8 cellular contexts compared by ENCODE assay signal in the genomic region with DNA sequence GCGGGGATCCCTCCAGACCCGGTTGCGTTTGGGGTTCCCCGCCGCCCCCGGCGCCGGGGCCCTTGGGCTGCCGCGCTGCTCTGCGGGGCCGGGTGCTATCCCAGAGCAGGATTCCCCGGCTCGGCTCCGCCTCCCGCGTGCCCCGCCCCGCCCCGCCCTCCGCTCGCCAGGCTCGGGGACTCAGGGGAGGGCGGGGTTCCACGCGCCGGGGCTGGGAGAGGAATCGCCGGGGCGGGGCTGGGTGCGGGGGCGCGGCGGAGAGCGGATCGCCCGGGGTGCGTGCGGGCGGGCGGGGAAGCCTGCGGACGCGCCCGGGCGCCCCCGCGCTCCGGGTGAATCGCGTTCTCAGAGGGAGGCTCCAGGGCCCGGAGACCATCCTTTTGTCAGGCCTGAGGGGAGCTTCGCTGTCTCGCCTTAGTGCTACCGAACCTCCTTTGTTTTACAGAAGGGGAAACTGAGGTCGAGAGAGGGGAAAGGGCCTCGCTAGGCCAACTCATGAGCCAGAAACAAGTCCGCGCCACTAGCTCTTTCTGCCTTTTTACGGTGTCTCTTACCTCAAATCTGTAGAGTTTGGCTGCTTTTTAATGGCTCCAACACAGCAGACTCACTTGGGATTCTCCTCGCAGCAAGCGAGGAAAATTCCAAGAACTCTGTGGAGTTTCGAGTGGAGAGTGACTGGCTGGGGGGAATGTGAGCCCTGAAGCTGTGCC. TPM values are rescaled to one million over a fixed set of nuclear protein-coding genes. Genes with fewer than 3 reads are reported as not detected.
A peak's percentile ranks its signal among the peaks of the same experiment; 100 is the strongest.
DNase-seq lines count a peak whose midpoint lies in the region; ATAC-seq, FAIRE-seq and TF ChIP-seq lines count a peak whose summit lies in the region.

A gene (minus strand): TSS at position 82 of the 710 bp plus-strand sequence. CDS start 260 bp downstream, outside the sequence.

- peak within 1 kb of the TSS; percentile 44 for H3K4me3 ChIP-seq in Caco-2 (ENCODE audit: low read depth, low read length)
- H3K4me3 ChIP-seq in LNCaP clone FGC (ENCODE audit: low read depth, low read length), result peak within 1 kb of the TSS; percentile 40
- H3K4me3 ChIP-seq in bronchial epithelial cell (ENCODE audit: low read depth, low read length), result peak within 1 kb of the TSS; percentile 53
- H3K4me3 ChIP-seq in spleen, result peak within 1 kb of the TSS; percentile 28 to 78 (median 52)

- no peak within 1 kb of the TSS for H3K27ac ChIP-seq in spleen

- CTCF ChIA-PET in Caco-2 (lab: Charles Lee) (interaction anchor here (1.4 kb wide), 1 partner anchor 105 kb away, joined by 3 read pairs; no protein-coding TSS in a partner anchor), activated B cell treated with CpG ODN at 0.5 μM for 24 hours (lab: Charles Lee) (no interaction called here)

- peak within 1 kb of the TSS; percentile 74 for H3K4me3 Mint-ChIP-seq in Caco-2 (ENCODE audit: unreplicated experiment)
- H3K4me3 Mint-ChIP-seq in activated B cell treated with CpG ODN at 0.5 μM for 24 hours, result peak within 1 kb of the TSS; percentile 57

- ATAC-seq in GM21528 (IDR thresholded peaks at IDR 0.05; ENCODE audit: low FRiP score, unreplicated experiment), result peak; percentile 77
- ATAC-seq in activated B cell treated with CpG ODN at 0.5 μM for 24 hours (ENCODE audit: low read depth), result peak; percentile 90

- BruUV-seq in Caco-2 (replicated peaks; lab: Mats Ljungman, UMichigan), result no TSS peak

- 2 to 11% (median 5%) methylated on average over 15 to 63 of the region's 63 CpGs for WGBS in spleen, 5 donors

- H3K9me3 ChIP-seq in Caco-2, result no peaks in the 10 kb centered on the region
- no peaks in the 10 kb centered on the region for H3K9me3 ChIP-seq in spleen

- H3K27ac Mint-ChIP-seq in Caco-2 (ENCODE audit: unreplicated experiment), result no peak within 1 kb of the TSS
- H3K27ac Mint-ChIP-seq in activated B cell treated with CpG ODN at 0.5 μM for 24 hours, result no peak within 1 kb of the TSS

- H3K36me3 ChIP-seq in Caco-2 (ENCODE audit: control insufficient read depth, insufficient read depth, low read length) (no peaks in the 10 kb centered on the region), bronchial epithelial cell (ENCODE audit: control insufficient read depth, insufficient read depth, low read length) (no peaks in the 10 kb centered on the region), spleen (no peaks in the 10 kb centered on the region)

- no peak for FAIRE-seq in bronchial epithelial cell (lab: Jason Lieb, UNC)

- peaks cover 5% of the 10 kb centered on the region; the same call in 1 of the 2 replicates for H3K4me1 ChIP-seq in Caco-2
- peaks cover 4 to 19% (median 13%) of the 10 kb centered on the region in 6 donors for H3K4me1 ChIP-seq in spleen

- H3K36me3 Mint-ChIP-seq in Caco-2 (ENCODE audit: insufficient read depth, unreplicated experiment), result no peaks in the 10 kb centered on the region
- no peaks in the 10 kb centered on the region for H3K36me3 Mint-ChIP-seq in activated B cell treated with CpG ODN at 0.5 μM for 24 hours (ENCODE audit: low read depth)

- no peak for TF ChIP-seq POLR2A in spleen (IDR thresholded peaks at IDR 0.05)

- POLR2A ChIA-PET in Caco-2 (lab: Charles Lee) (no interaction called here), activated B cell treated with CpG ODN at 0.5 μM for 24 hours (lab: Charles Lee) (no interaction called here)

- H3K27me3 ChIP-seq in Caco-2 (replicated peaks; ENCODE audit: control insufficient read depth, insufficient read depth, low read length), result peaks cover 4% of the 10 kb centered on the region; the same call in 1 of the 2 replicates
- peaks cover 2% of the 10 kb centered on the region for H3K27me3 ChIP-seq in bronchial epithelial cell (ENCODE audit: control insufficient read depth, insufficient read depth, low read length)
- H3K27me3 ChIP-seq in spleen (replicated peaks in 1 of 7), result peaks cover 3 to 97% (median 48%) of the 10 kb centered on the region in 7 donors

- DNase-seq in Caco-2 (peak; percentile 72 to 73), LNCaP clone FGC (ENCODE audit: low read depth) (no peak), activated B cell treated with CpG ODN at 0.5 μM for 24 hours (peak; percentile 59), bronchial epithelial cell (ENCODE audit: low read depth) (peak; percentile 50), iris pigment epithelial cell (ENCODE audit: low read depth) (peak; percentile 81), spleen (peak; percentile 89), foreskin melanocyte (no peak)

- H3K9me3 Mint-ChIP-seq in Caco-2 (ENCODE audit: unreplicated experiment), result no peaks in the 10 kb centered on the region
- H3K9me3 Mint-ChIP-seq in activated B cell treated with CpG ODN at 0.5 μM for 24 hours, result no peaks in the 10 kb centered on the region

- H3K4me1 Mint-ChIP-seq in Caco-2 (ENCODE audit: low read depth, unreplicated experiment) (no peaks in the 10 kb centered on the region), activated B cell treated with CpG ODN at 0.5 μM for 24 hours (peaks cover 11% of the 10 kb centered on the region)

- intact Hi-C loops in Caco-2 (cut with micrococcal nuclease; ENCODE audit: unreplicated experiment), result loop anchor here (5.0 to 10.0 kb wide), 2 partner anchors 116 to 438 kb away; no protein-coding TSS in a partner anchor
- intact Hi-C loops in activated B cell treated with CpG ODN at 0.5 μM for 24 hours (cut with micrococcal nuclease), result no loop called here
- intact Hi-C loops in spleen (cut with DNase I; ENCODE audit: low total_unique reads), result loop anchor here (5.0 kb wide), 1 partner anchor 276 kb away; no protein-coding TSS in a partner anchor

- no peak for TF ChIP-seq CTCF in Caco-2 (IDR thresholded peaks at IDR 0.05; ENCODE audit: insufficient read depth in 1 of 2, low read depth in 1 of 2, low read length in 1 of 2, severe bottlenecking in 1 of 2, unreplicated experiment in 1 of 2)
- TF ChIP-seq CTCF in LNCaP clone FGC (IDR thresholded peaks at IDR 0.05; ENCODE audit: control insufficient read depth, extremely low read depth, insufficient read depth), result no peak
- no peak for TF ChIP-seq CTCF in activated B cell treated with CpG ODN at 0.5 μM for 24 hours (IDR thresholded peaks at IDR 0.05)
- TF ChIP-seq CTCF in bronchial epithelial cell (IDR thresholded peaks at IDR 0.05; ENCODE audit: insufficient read depth, low read length, severe bottlenecking), result no peak
- TF ChIP-seq CTCF in spleen (IDR thresholded peaks at IDR 0.05 in 8 of 11, conservative IDR thresholded peaks at IDR 0.05 in 3 of 11), result no peak

- H3K27me3 Mint-ChIP-seq in Caco-2 (ENCODE audit: insufficient read depth, unreplicated experiment) (peaks cover 22% of the 10 kb centered on the region), activated B cell treated with CpG ODN at 0.5 μM for 24 hours (peaks cover 66% of the 10 kb centered on the region)

RNA-seq across cellular contexts. Expression of the gene that starts here (rescaled TPM):
- 0.70 and 0.82 TPM in 2 replicates for total RNA-seq in Caco-2 (2022)
- total RNA-seq in activated B cell treated with CpG ODN at 0.5 μM for 24 hours, result 0.13 TPM in 1 of 2 replicates, not detected in the other
- 1.3 and 1.6 TPM in 2 replicates for total RNA-seq in bronchial epithelial cell
- total RNA-seq in spleen, result 1 to 10 TPM in 3 of 7 donors, under 1 TPM in 3, not detected in 1; 0.76 to 1.7 (median 1.0) TPM
- under 1 TPM; 0.26 to 0.99 (median 0.54) TPM for polyA plus RNA-seq in spleen

Comparison
In these comparisons a context has a peak if more than half of its experiments do, and no peak if none do; other contexts are left out.
1. Peak in DNase-seq and H3K4me3 ChIP-seq in Caco-2; RNA of the gene not detected or under 1 TPM.
2. Peak in DNase-seq and ATAC-seq in activated B cell treated with CpG ODN at 0.5 μM for 24 hours; RNA of the gene not detected or under 1 TPM.
3. DNase-seq: peak in bronchial epithelial cell (single experiment), iris pigment epithelial cell (single experiment) and spleen (single experiment); none in LNCaP clone FGC (single experiment) and foreskin melanocyte (single experiment).
4. Peak in every context shown above with its lines, with median percentiles within 50 percentile points of each other: H3K4me3 ChIP-seq.